In genomic region chr2:233847248-233847898, GRCh38 we compare ENCODE assay signal across 18 cellular contexts. TPM values are rescaled to one million over a fixed set of nuclear protein-coding genes. Genes with fewer than 3 reads are reported as not detected.
"Had no signal": no experiment of that assay in that cellular context is flagged by ENCODE, and none has a peak within 500 bp of the region (broad histone marks: within the 10 kb centered on the region; RNA-seq: fewer than 3 reads in every experiment).

No MANE protein-coding gene starts in this region.

- H3K9me3 Mint-ChIP-seq: activated T-cell treated with anti-CD3 and anti-CD28 coated beads, Interleukin-2, amount 50 U/mL, for 72 hours; effector memory CD8-positive, alpha-beta T cell; naive thymus-derived CD8-positive, alpha-beta T cell; stimulated activated naive B cell treated with anti-CD40 and anti-IgM and Interleukin-4, amounts not matched to agents 10 μg/mL and 1 μg/mL and 100 μg/mL, for 72 hours; T-cell had no signal

- ATAC-seq: activated T-cell treated with anti-CD3 and anti-CD28 coated beads, Interleukin-2, amount 50 U/mL, for 72 hours; effector memory CD8-positive, alpha-beta T cell; foreskin keratinocyte; left colon; naive thymus-derived CD8-positive, alpha-beta T cell; pancreas; sciatic nerve; SK-N-SH treated with all-trans-retinoic acid at 6 μM for 48 hours; stimulated activated naive B cell treated with anti-CD40 and anti-IgM and Interleukin-4, amounts not matched to agents 10 μg/mL and 1 μg/mL and 100 μg/mL, for 72 hours; T-cell had no signal

- H3K4me1 ChIP-seq: pancreas had no signal

- H3K27me3 Mint-ChIP-seq: activated naive CD8-positive, alpha-beta T cell; stimulated activated naive B cell treated with anti-CD40 and anti-IgM and Interleukin-4, amounts not matched to agents 10 μg/mL and 1 μg/mL and 100 μg/mL, for 72 hours; T-cell had no signal

- H3K36me3 Mint-ChIP-seq: naive thymus-derived CD8-positive, alpha-beta T cell; T-cell had no signal

- H3K27me3 ChIP-seq: foreskin keratinocyte, pancreas had no signal

- DNase-seq: activated CD4-positive, alpha-beta T cell treated with anti-CD3 and anti-CD28 coated beads, Interleukin-2, amount 50 U/mL, for 1 hour; activated effector memory CD4-positive, alpha-beta T cell treated with anti-CD3 and anti-CD28 coated beads, Interleukin-2, amount 50 U/mL, for 16 hours; activated T-cell treated with anti-CD3 and anti-CD28 coated beads, Interleukin-2, amount 50 U/mL, for 72 hours; amniotic stem cell; dermis blood vessel endothelial cell; effector memory CD8-positive, alpha-beta T cell; foreskin keratinocyte; hippocampal formation; islet precursor cell; left colon; stimulated activated CD4-positive, alpha-beta T cell treated with anti-CD3 and anti-CD28 coated beads, Interleukin-4, amount 100 ng/mL, for 4 hours; stimulated activated naive B cell treated with anti-CD40 and anti-IgM and Interleukin-4, amounts not matched to agents 10 μg/mL and 1 μg/mL and 100 μg/mL, for 72 hours; T-cell had no signal

- H3K27ac ChIP-seq: foreskin keratinocyte, pancreas had no signal

- H3K4me3 Mint-ChIP-seq: activated naive CD8-positive, alpha-beta T cell; activated T-cell treated with anti-CD3 and anti-CD28 coated beads, Interleukin-2, amount 50 U/mL, for 72 hours; effector memory CD8-positive, alpha-beta T cell; naive thymus-derived CD8-positive, alpha-beta T cell; stimulated activated naive B cell treated with anti-CD40 and anti-IgM and Interleukin-4, amounts not matched to agents 10 μg/mL and 1 μg/mL and 100 μg/mL, for 72 hours; T-cell had no signal

- H3K36me3 ChIP-seq: pancreas had no signal

- H3K9me3 ChIP-seq: pancreas had no signal

- H3K27ac Mint-ChIP-seq: activated naive CD8-positive, alpha-beta T cell; activated T-cell treated with anti-CD3 and anti-CD28 coated beads, Interleukin-2, amount 50 U/mL, for 72 hours; naive thymus-derived CD8-positive, alpha-beta T cell; T-cell had no signal

- H3K4me3 ChIP-seq: pancreas had no signal

RNA-seq across cellular contexts. Expression of gene HJURP, which starts 7.0 kb away (rescaled TPM):
- total RNA-seq: naive thymus-derived CD8-positive, alpha-beta T cell had no signal
- polyA plus RNA-seq: naive thymus-derived CD8-positive, alpha-beta T cell had no signal
